In the genomic region with DNA sequence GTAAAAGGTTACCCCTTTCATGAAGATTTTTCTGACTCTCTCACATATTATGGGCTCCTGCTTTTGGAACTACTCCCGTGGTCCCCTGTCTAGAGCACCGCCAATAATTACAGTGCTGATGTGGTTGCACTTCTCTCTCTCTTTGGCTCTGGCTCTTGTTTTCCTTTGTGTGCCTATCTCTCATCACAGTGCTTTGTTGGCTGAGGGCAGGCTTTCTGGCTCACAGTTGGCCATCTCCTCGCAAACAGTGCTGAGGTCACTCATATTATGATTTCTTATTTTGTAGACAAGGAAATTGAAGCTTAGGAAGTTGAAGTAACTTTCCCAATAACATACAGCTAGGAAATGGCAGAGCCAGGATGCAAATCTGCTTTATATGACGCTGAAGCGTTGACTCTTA, we compare ENCODE assay signal across 21 cellular contexts.
A peak's percentile ranks its signal among the peaks of the same experiment; 100 is the strongest.
DNase-seq lines count a peak whose midpoint lies in the region; ATAC-seq and TF ChIP-seq lines count a peak whose summit lies in the region.
"Had no signal": no experiment of that assay in that cellular context is flagged by ENCODE, and none has a peak within 500 bp of the region (broad histone marks: within the 10 kb centered on the region; RNA-seq: fewer than 3 reads in every experiment).

No MANE protein-coding gene starts in this region.

- no peaks in the 10 kb centered on the region for H3K9me3 ChIP-seq in mesodermal cell (ENCODE audit: control insufficient read depth, low read length)
- no peaks in the 10 kb centered on the region for H3K9me3 ChIP-seq in OCI-LY7 (ENCODE audit: low read length)
- H3K9me3 ChIP-seq: adrenal gland, neutrophil, SK-N-SH, suprapubic skin had no signal

- no peaks in the 10 kb centered on the region for H3F3A ChIP-seq in GM23338 (replicated peaks; ENCODE audit: low read depth)

- H2AFZ ChIP-seq in GM23338 = no peak overlapping the region
- no peak overlapping the region for H2AFZ ChIP-seq in OCI-LY7 (ENCODE audit: low read length)

- H3K4me3 ChIP-seq in GM23338 (no peak overlapping the region), fibroblast of the aortic adventitia (ENCODE audit: low read depth, low read length) (no peak overlapping the region), mesodermal cell (ENCODE audit: extremely low read depth, insufficient read depth, low read length, poor library complexity, severe bottlenecking) (no peak overlapping the region), OCI-LY7 (ENCODE audit: low read depth, low read length, poor library complexity, severe bottlenecking) (no peak overlapping the region)
- H3K4me3 ChIP-seq: adrenal gland, suprapubic skin had no signal

- no peak for DNase-seq in GM23338 (ENCODE audit: low spot score)
- peak; percentile 16 for DNase-seq in NCI-H69 (lab: John Stamatoyannopoulos, UW)
- DNase-seq in fibroblast of the aortic adventitia (ENCODE audit: low read depth) = peak; percentile 82
- no peak for DNase-seq in stimulated activated CD4-positive, alpha-beta T cell treated with anti-CD3 and anti-CD28 coated beads, Interleukin-1b, Interleukin-23, amount 100 ng/mL, for 48 hours
- DNase-seq in OCI-LY7 (ENCODE audit: low spot score) = no peak
- DNase-seq in NCI-H187 treated with DMSO at 0.1 percent for 48 hours (lab: John Stamatoyannopoulos, UW) = no peak
- DNase-seq: activated CD4-positive, alpha-beta memory T cell treated with anti-CD3 and anti-CD28 coated beads, Interleukin-2, amount 10 ng/mL, durations not matched to agents 7 days and 5 days; activated CD4-positive, CD25-positive, alpha-beta regulatory T cell; adrenal gland; central memory CD4-positive, alpha-beta T cell; effector memory CD4-positive, alpha-beta T cell; EL; left colon; retina; SK-N-SH had no signal

- peaks cover 19% of the 10 kb centered on the region for H3K4me1 Mint-ChIP-seq in GM23338

- CTCF ChIA-PET in OCI-LY7 (lab: Charles Lee; ENCODE audit: unreplicated experiment) = no interaction called here

- POLR2A ChIA-PET in OCI-LY7 (lab: Charles Lee) = interaction anchor here (0.5 to 1.3 kb wide), 3 partner anchors 10 to 977 kb away, joined by 3 to 6 read pairs (median 4); no protein-coding TSS in a partner anchor

- TF ChIP-seq CTCF in GM23338 (conservative IDR thresholded peaks at IDR 0.05; ENCODE audit: low read depth in 2 of 2) (no peak), fibroblast of the aortic adventitia (IDR thresholded peaks at IDR 0.05; ENCODE audit: insufficient read depth, low read length) (no peak), OCI-LY7 (conservative IDR thresholded peaks at IDR 0.05; ENCODE audit: low read length) (no peak)

- H3K4me3 Mint-ChIP-seq in GM23338 = no peak overlapping the region
- H3K4me3 Mint-ChIP-seq: activated CD4-positive, alpha-beta memory T cell treated with anti-CD3 and anti-CD28 coated beads, Interleukin-2, amount 10 ng/mL, durations not matched to agents 7 days and 5 days had no signal

- H4K20me1 ChIP-seq in GM23338 (replicated peaks; ENCODE audit: insufficient read depth) (no peaks in the 10 kb centered on the region), OCI-LY7 (ENCODE audit: insufficient read depth, low read length) (no peaks in the 10 kb centered on the region)

- H3K36me3 ChIP-seq in GM23338 (ENCODE audit: insufficient read depth) = no peaks in the 10 kb centered on the region
- no peaks in the 10 kb centered on the region for H3K36me3 ChIP-seq in mesodermal cell (ENCODE audit: control insufficient read depth, insufficient read depth, low read length)
- H3K36me3 ChIP-seq in OCI-LY7 (ENCODE audit: insufficient read depth, low read length) = peaks cover 4% of the 10 kb centered on the region; the same call in 1 of the 2 replicates
- H3K36me3 ChIP-seq: adrenal gland, neutrophil, suprapubic skin had no signal

- H3K79me2 ChIP-seq in GM23338 (replicated peaks; ENCODE audit: insufficient read depth) (no peaks in the 10 kb centered on the region; the same call in none of the 2 replicates), OCI-LY7 (ENCODE audit: insufficient read depth, low read depth, low read length) (peaks cover 7% of the 10 kb centered on the region; the same call in 1 of the 2 replicates)

- intact Hi-C loops in OCI-LY7 (cut with micrococcal nuclease; ENCODE audit: unreplicated experiment) = no loop called here

- H3K4me1 ChIP-seq in GM23338 (ENCODE audit: insufficient read depth) (peaks cover 8% of the 10 kb centered on the region), mesodermal cell (ENCODE audit: control insufficient read depth, insufficient read depth, low read length, poor library complexity, severe bottlenecking) (peaks cover 4% of the 10 kb centered on the region), OCI-LY7 (ENCODE audit: insufficient read depth, low read length, poor library complexity, severe bottlenecking) (peaks cover 16% of the 10 kb centered on the region)

- no peak overlapping the region for H3K27ac ChIP-seq in GM23338 (ENCODE audit: low read depth)
- H3K27ac ChIP-seq in mesodermal cell (ENCODE audit: low read depth, low read length, severe bottlenecking) = peak overlapping the region; percentile 38
- H3K27ac ChIP-seq in OCI-LY7 (ENCODE audit: low read depth, low read length, poor library complexity, severe bottlenecking) = no peak overlapping the region
- H3K27ac ChIP-seq: adrenal gland, HL-60, neutrophil, suprapubic skin had no signal

- H3K9me3 Mint-ChIP-seq in GM23338 = no peaks in the 10 kb centered on the region
- H3K9me3 Mint-ChIP-seq: activated CD4-positive, alpha-beta memory T cell treated with anti-CD3 and anti-CD28 coated beads, Interleukin-2, amount 10 ng/mL, durations not matched to agents 7 days and 5 days had no signal

- BruUV-seq in OCI-LY7 (replicated peaks; lab: Mats Ljungman, UMichigan) = no TSS peak

- H3K27me3 Mint-ChIP-seq in GM23338 (ENCODE audit: insufficient read depth, low read depth, poor library complexity) = no peaks in the 10 kb centered on the region
- H3K27me3 Mint-ChIP-seq: activated CD4-positive, alpha-beta memory T cell treated with anti-CD3 and anti-CD28 coated beads, Interleukin-2, amount 10 ng/mL, durations not matched to agents 7 days and 5 days had no signal

- 79 to 88% methylated on average over 4 of the region's 5 CpGs for WGBS in mesodermal cell (ENCODE audit: insufficient coverage in 2 of 2), 2 experiments

- ATAC-seq in GM23338 = peak; percentile 62
- ATAC-seq in HG02623 (IDR thresholded peaks at IDR 0.05; ENCODE audit: unreplicated experiment) = no peak
- ATAC-seq: HCT116, left colon had no signal

- H3K27ac Mint-ChIP-seq in GM23338 = peak overlapping the region; percentile 57
- H3K27ac Mint-ChIP-seq: activated CD4-positive, alpha-beta memory T cell treated with anti-CD3 and anti-CD28 coated beads, Interleukin-2, amount 10 ng/mL, durations not matched to agents 7 days and 5 days had no signal

- no peaks in the 10 kb centered on the region for H3K36me3 Mint-ChIP-seq in GM23338 (ENCODE audit: low read depth)

- no peaks in the 10 kb centered on the region for H3K9me2 ChIP-seq in GM23338 (ENCODE audit: insufficient read depth)
- H3K9me2 ChIP-seq in OCI-LY7 (ENCODE audit: insufficient read depth, low read length) = no peaks in the 10 kb centered on the region
- H3K9me2 ChIP-seq: SK-N-SH had no signal

- H3K27me3 ChIP-seq in GM23338 (ENCODE audit: insufficient read depth) = no peaks in the 10 kb centered on the region
- H3K27me3 ChIP-seq: adrenal gland, neutrophil, suprapubic skin had no signal

- H3K4me2 ChIP-seq in GM23338 = no peak overlapping the region
- no peak overlapping the region for H3K4me2 ChIP-seq in OCI-LY7 (ENCODE audit: low read length)
- H3K4me2 ChIP-seq: SK-N-SH had no signal

Comparison
In these comparisons a context has a peak if more than half of its experiments do, and no peak if none do; other contexts are left out.
1. DNase-seq: peak in NCI-H69 (single experiment) and fibroblast of the aortic adventitia (single experiment); none in GM23338 (single experiment), stimulated activated CD4-positive, alpha-beta T cell treated with anti-CD3 and anti-CD28 coated beads, Interleukin-1b, Interleukin-23, amount 100 ng/mL, for 48 hours (single experiment), OCI-LY7 (single experiment) and NCI-H187 treated with DMSO at 0.1 percent for 48 hours (single experiment).